12 cellular contexts compared by ENCODE assay signal in genomic region chr6:110534731-110535164, GRCh38. TPM values are rescaled to one million over a fixed set of nuclear protein-coding genes. Genes with fewer than 3 reads are reported as not detected.
DNase-seq lines count a peak whose midpoint lies in the region; ATAC-seq and FAIRE-seq lines count a peak whose summit lies in the region.
"Had no signal": no experiment of that assay in that cellular context is flagged by ENCODE, and none has a peak within 500 bp of the region (broad histone marks: within the 10 kb centered on the region; RNA-seq: fewer than 3 reads in every experiment).

No MANE protein-coding gene starts in this region.

- ATAC-seq in GM18520 (IDR thresholded peaks at IDR 0.05; ENCODE audit: unreplicated experiment) = no peak

- H3K27me3 ChIP-seq in small intestine (ENCODE audit: control insufficient read depth in 2 of 2, insufficient read depth in 2 of 2, low read length in 2 of 2) = no peaks in the 10 kb centered on the region

- peak; percentile 8 for DNase-seq in HK-2 (ENCODE audit: unreplicated experiment)
- DNase-seq in amygdala (lab: John Stamatoyannopoulos, UW) = peak in 52 of 56 donors; percentile 23 to 94 (median 74)
- DNase-seq in frontal cortex (ENCODE audit: low spot score in 2 of 2) = no peak
- peak; percentile 14 for DNase-seq in small intestine
- no peak for DNase-seq in iPS-NIHi11 (ENCODE audit: low spot score)
- no peak for DNase-seq in NOMO-1 treated with DMSO at 0.1 percent for 48 hours (lab: John Stamatoyannopoulos, UW; ENCODE audit: unreplicated experiment)
- DNase-seq in activated CD4-positive, alpha-beta T cell treated with anti-CD3 and anti-CD28 coated beads, Interleukin-2, amount 50 U/mL, for 4 hours = no peak
- DNase-seq: activated effector memory CD4-positive, alpha-beta T cell treated with Interleukin-2 at 50 U/mL for 16 hours; foreskin melanocyte; KBM-7; naive B cell had no signal

- H3K36me3 ChIP-seq in small intestine (ENCODE audit: control insufficient read depth in 2 of 2, insufficient read depth in 2 of 2, low read length in 2 of 2) = no peaks in the 10 kb centered on the region

- WGBS in small intestine, 3 donors = 71 to 84% (median 75%) methylated on average over 2 of the region's 2 CpGs

- H3K9me3 ChIP-seq in small intestine (ENCODE audit: control insufficient read depth, low read depth) = no peaks in the 10 kb centered on the region

- no peak overlapping the region for H3K4me3 ChIP-seq in small intestine (ENCODE audit: low read depth in 1 of 2, low read length in 2 of 2)

- no peak overlapping the region for H3K27ac ChIP-seq in small intestine (ENCODE audit: low read depth in 1 of 2, low read length in 1 of 2)

- H3K4me1 ChIP-seq in small intestine (ENCODE audit: control insufficient read depth in 2 of 2, insufficient read depth in 1 of 2, low read depth in 1 of 2, low read length in 1 of 2) = no peaks in the 10 kb centered on the region

- FAIRE-seq in frontal cortex (lab: Jason Lieb, UNC) = peak; percentile 59
- no peak for FAIRE-seq in small intestine (lab: Jason Lieb, UNC)

RNA-seq across cellular contexts. Expression of gene SLC22A16, which starts 58.3 kb away (rescaled TPM):
- not detected for total RNA-seq in frontal cortex
- polyA plus RNA-seq in small intestine = under 1 TPM in 1 of 3 donors, not detected in 2; 0.16 TPM

Comparison
In these comparisons a context has a peak if more than half of its experiments do, and no peak if none do; other contexts are left out.
1. DNase-seq: peak in HK-2 (single experiment), amygdala (52 of 56) and small intestine (single experiment); none in frontal cortex (0 of 2), iPS-NIHi11 (single experiment), NOMO-1 treated with DMSO at 0.1 percent for 48 hours (single experiment) and activated CD4-positive, alpha-beta T cell treated with anti-CD3 and anti-CD28 coated beads, Interleukin-2, amount 50 U/mL, for 4 hours (0 of 2).